Comparison of ENCODE assay signal across 9 cellular contexts in genomic region chr6:83071023-83071422, GRCh38. TPM values are rescaled to one million over a fixed set of nuclear protein-coding genes. Genes with fewer than 3 reads are reported as not detected.
A peak's percentile ranks its signal among the peaks of the same experiment; 100 is the strongest.
DNase-seq lines count a peak whose midpoint lies in the region; ATAC-seq, FAIRE-seq and TF ChIP-seq lines count a peak whose summit lies in the region.
"Had no signal": no experiment of that assay in that cellular context is flagged by ENCODE, and none has a peak within 500 bp of the region (broad histone marks: within the 10 kb centered on the region; RNA-seq: fewer than 3 reads in every experiment).

No MANE protein-coding gene starts in this region.

- FAIRE-seq in GM12892 (lab: Jason Lieb, UNC), result peak; percentile 78
- FAIRE-seq: astrocyte had no signal

- H3K79me2 ChIP-seq in H9 (ENCODE audit: insufficient read depth, low read length), result 0 out of 2 replicates have a peak, but pooled peaks cover 1% of the 10 kb centered on the region
- peaks cover 74% of the 10 kb centered on the region for H3K79me2 ChIP-seq in MM.1S (ENCODE audit: low read length)

- H3K4ac ChIP-seq in H9 (ENCODE audit: low read depth, low read length), result no peak overlapping the region

- peaks cover 23% of the 10 kb centered on the region for H3F3A ChIP-seq in MM.1S (ENCODE audit: insufficient read depth, low read length)

- no peak overlapping the region for H3K18ac ChIP-seq in H9 (ENCODE audit: insufficient read length, low read depth, low read length)

- H2BK120ac ChIP-seq in H9 (ENCODE audit: low read depth, low read length, poor library complexity, severe bottlenecking), result no peak overlapping the region

- H3K4me3 ChIP-seq in MM.1S (ENCODE audit: low read length) (no peak overlapping the region), gastroesophageal sphincter (no peak overlapping the region)

- H3K36me3 Mint-ChIP-seq in H9 (ENCODE audit: insufficient read depth in 1 of 3, low read depth in 3 of 3), result peaks cover 2 to 9% (median 7%) of the 10 kb centered on the region in 3 experiments; a peak in 6 of 7 replicates
- no peaks in the 10 kb centered on the region for H3K36me3 Mint-ChIP-seq in activated CD8-positive, alpha-beta T cell treated with anti-CD3 and anti-CD28 coated beads for 36 hours (ENCODE audit: low read depth)
- peaks cover 13% of the 10 kb centered on the region for H3K36me3 Mint-ChIP-seq in progenitor cell of endocrine pancreas (ENCODE audit: insufficient read depth)

- H3K27me3 Mint-ChIP-seq in H9 (ENCODE audit: low read depth), result no peaks in the 10 kb centered on the region
- H3K27me3 Mint-ChIP-seq in activated CD8-positive, alpha-beta T cell treated with anti-CD3 and anti-CD28 coated beads for 36 hours, result no peaks in the 10 kb centered on the region
- H3K27me3 Mint-ChIP-seq in progenitor cell of endocrine pancreas, result no peaks in the 10 kb centered on the region

- H3T11ph ChIP-seq in H9 (ENCODE audit: low read length), result no peak overlapping the region

- TF ChIP-seq EP300 in gastroesophageal sphincter (IDR thresholded peaks at IDR 0.05), result no peak

- no peak overlapping the region for H3K14ac ChIP-seq in H9 (ENCODE audit: insufficient read depth, low read length)

- H3K9ac ChIP-seq in H9 (ENCODE audit: extremely low read depth, insufficient read length, low read length), result no peak overlapping the region
- H3K9ac ChIP-seq in MM.1S (ENCODE audit: low read length), result no peak overlapping the region

- H2BK5ac ChIP-seq in H9 (ENCODE audit: insufficient read length, low read length), result no peak overlapping the region

- H3K4me2 ChIP-seq in H9 (ENCODE audit: insufficient read depth, insufficient read length, low read length) (no peak overlapping the region), MM.1S (ENCODE audit: low read depth, low read length) (peak overlapping the region; percentile 41; the same call in 1 of the 2 replicates)

- H4K20me1 ChIP-seq in H9 (ENCODE audit: control insufficient read depth, insufficient read depth, insufficient read length), result no peaks in the 10 kb centered on the region
- H4K20me1 ChIP-seq in MM.1S (ENCODE audit: insufficient read depth, low read length), result no peaks in the 10 kb centered on the region

- H3K4me3 Mint-ChIP-seq in H9, result no peak overlapping the region; a peak in 1 of 5 replicates
- H3K4me3 Mint-ChIP-seq in activated CD8-positive, alpha-beta T cell treated with anti-CD3 and anti-CD28 coated beads for 36 hours, result no peak overlapping the region
- no peak overlapping the region for H3K4me3 Mint-ChIP-seq in progenitor cell of endocrine pancreas (ENCODE audit: low read depth)

- H3K9me2 ChIP-seq in MM.1S (replicated peaks; ENCODE audit: insufficient read depth, low read length), result no peaks in the 10 kb centered on the region

- no peak overlapping the region for H3K56ac ChIP-seq in H9 (ENCODE audit: insufficient read length, low read depth, low read length)

- WGBS in H9 (ENCODE audit: extremely low coverage, insufficient read length, low lambda C conversion rate), result no CpG with 5 or more reads among the region's 4 CpGs
- WGBS in gastroesophageal sphincter (ENCODE audit: low coverage in 1 of 2), 2 donors, result 67 to 95% methylated on average over 3 to 4 of the region's 4 CpGs

- no peak for TF ChIP-seq CTCF in H9 (conservative IDR thresholded peaks at IDR 0.05)
- no peak for TF ChIP-seq CTCF in MM.1S (IDR thresholded peaks at IDR 0.05; ENCODE audit: low read length)
- TF ChIP-seq CTCF in gastroesophageal sphincter (IDR thresholded peaks at IDR 0.05), result no peak
- no peak for TF ChIP-seq CTCF in activated CD8-positive, alpha-beta T cell treated with anti-CD3 and anti-CD28 coated beads for 36 hours (IDR thresholded peaks at IDR 0.05)
- TF ChIP-seq CTCF in progenitor cell of endocrine pancreas (IDR thresholded peaks at IDR 0.05; ENCODE audit: unreplicated experiment), result no peak

- no peaks in the 10 kb centered on the region for H3K79me1 ChIP-seq in H9 (ENCODE audit: insufficient read depth, low read depth, low read length, poor library complexity, severe bottlenecking)

- H3K27me3 ChIP-seq in H9 (ENCODE audit: insufficient read depth, low read length), result no peaks in the 10 kb centered on the region
- H3K27me3 ChIP-seq in MM.1S (replicated peaks; ENCODE audit: insufficient read depth, low read length), result no peaks in the 10 kb centered on the region
- H3K27me3 ChIP-seq in gastroesophageal sphincter, result no peaks in the 10 kb centered on the region

- H3K4me1 Mint-ChIP-seq in H9 (peaks cover 42% of the 10 kb centered on the region in 2 experiments), progenitor cell of endocrine pancreas (ENCODE audit: low read depth) (peaks cover 34% of the 10 kb centered on the region)
- H3K4me1 Mint-ChIP-seq in activated CD8-positive, alpha-beta T cell treated with anti-CD3 and anti-CD28 coated beads for 36 hours (ENCODE audit: low read depth), result peaks cover 37% of the 10 kb centered on the region

- no peak overlapping the region for H4K91ac ChIP-seq in H9 (ENCODE audit: insufficient read length, low read depth, low read length)

- no peak for TF ChIP-seq POLR2A in GM12892 (IDR thresholded peaks at IDR 0.05; ENCODE audit: low read depth, low read length)
- TF ChIP-seq POLR2A in gastroesophageal sphincter (IDR thresholded peaks at IDR 0.05), result no peak

- intact Hi-C loops in activated CD8-positive, alpha-beta T cell treated with anti-CD3 and anti-CD28 coated beads for 36 hours (cut with micrococcal nuclease), result loop anchor here (5.0 kb wide), 1 partner anchor 441 kb away; the partner anchor contains the start of gene PRSS35

- H2AFZ ChIP-seq in H9 (ENCODE audit: low read length) (no peak overlapping the region), MM.1S (ENCODE audit: low read length) (no peak overlapping the region)

- no peak for DNase-seq in GM12892 (ENCODE audit: insufficient read length)
- DNase-seq in H9, result no peak
- peak; percentile 63 for DNase-seq in MM.1S
- no peak for DNase-seq in GM03348 (ENCODE audit: low spot score)
- DNase-seq in activated CD8-positive, alpha-beta T cell treated with anti-CD3 and anti-CD28 coated beads for 36 hours, result no peak
- no peak for DNase-seq in NCI-H82 treated with DMSO at 0.1 percent for 48 hours (lab: John Stamatoyannopoulos, UW; ENCODE audit: unreplicated experiment)
- no peak for DNase-seq in progenitor cell of endocrine pancreas (ENCODE audit: low spot score, unreplicated experiment)

- H3K9me3 Mint-ChIP-seq in H9 (no peaks in the 10 kb centered on the region; a peak in 1 of 5 replicates), progenitor cell of endocrine pancreas (ENCODE audit: low read depth) (peaks cover 7% of the 10 kb centered on the region)
- H3K9me3 Mint-ChIP-seq in activated CD8-positive, alpha-beta T cell treated with anti-CD3 and anti-CD28 coated beads for 36 hours, result no peaks in the 10 kb centered on the region

- H2BK12ac ChIP-seq in H9 (ENCODE audit: insufficient read length, low read depth, low read length), result no peak overlapping the region

- CTCF ChIA-PET in activated CD8-positive, alpha-beta T cell treated with anti-CD3 and anti-CD28 coated beads for 36 hours (lab: Charles Lee), result no interaction called here

- H3K27ac Mint-ChIP-seq in H9, result peak overlapping the region; percentile 80 to 93 (median 87)
- no peak overlapping the region for H3K27ac Mint-ChIP-seq in activated CD8-positive, alpha-beta T cell treated with anti-CD3 and anti-CD28 coated beads for 36 hours
- no peak overlapping the region for H3K27ac Mint-ChIP-seq in progenitor cell of endocrine pancreas

- no peaks in the 10 kb centered on the region for H3K9me3 ChIP-seq in H9 (ENCODE audit: control insufficient read depth, low read depth, low read length)
- H3K9me3 ChIP-seq in MM.1S (replicated peaks; ENCODE audit: insufficient read depth, low read length), result no peaks in the 10 kb centered on the region
- H3K9me3 ChIP-seq in gastroesophageal sphincter, result no peaks in the 10 kb centered on the region

- POLR2A ChIA-PET in activated CD8-positive, alpha-beta T cell treated with anti-CD3 and anti-CD28 coated beads for 36 hours (lab: Charles Lee), result no interaction called here

- no peak overlapping the region for H3K27ac ChIP-seq in H9 (ENCODE audit: insufficient read length, low read depth, low read length)
- H3K27ac ChIP-seq in MM.1S (ENCODE audit: low read length), result peak overlapping the region; percentile 25; the same call in 1 of the 2 replicates
- H3K27ac ChIP-seq in gastroesophageal sphincter, result peak overlapping the region; percentile 48 to 66 (median 58)

- H3K4me1 ChIP-seq in H9 (ENCODE audit: insufficient read depth, low read length) (no peaks in the 10 kb centered on the region), MM.1S (ENCODE audit: low read length) (peaks cover 21% of the 10 kb centered on the region), gastroesophageal sphincter (peaks cover 13 to 54% (median 13%) of the 10 kb centered on the region in 3 donors)

- no peak for ATAC-seq in gastroesophageal sphincter
- ATAC-seq in activated CD8-positive, alpha-beta T cell treated with anti-CD3 and anti-CD28 coated beads for 36 hours, result no peak

- H3K36me3 ChIP-seq in MM.1S (replicated peaks; ENCODE audit: insufficient read depth, low read length) (no peaks in the 10 kb centered on the region), gastroesophageal sphincter (no peaks in the 10 kb centered on the region)

- H4K5ac ChIP-seq in H9 (ENCODE audit: insufficient read length, low read depth, low read length), result no peak overlapping the region

- H2BK15ac ChIP-seq in H9 (ENCODE audit: low read depth, low read length), result no peak overlapping the region

- peaks cover 5% of the 10 kb centered on the region for H3K23me2 ChIP-seq in H9 (ENCODE audit: insufficient read length, low read depth, low read length, poor library complexity, severe bottlenecking)

- no peak overlapping the region for H2AK5ac ChIP-seq in H9 (ENCODE audit: insufficient read length, low read length)

- no peak overlapping the region for H4K8ac ChIP-seq in H9 (replicated peaks; ENCODE audit: insufficient read length, low read depth, low read length)

- H3K23ac ChIP-seq in H9 (ENCODE audit: insufficient read length, low read depth, low read length), result no peak overlapping the region

- H2BK20ac ChIP-seq in H9 (ENCODE audit: low read depth, low read length, poor library complexity, severe bottlenecking), result no peak overlapping the region

RNA-seq across cellular contexts. Expression of gene DOP1A, which starts 3.6 kb away (rescaled TPM):
- 12.2 TPM for polyA plus RNA-seq in GM12892 (2012; ENCODE audit: missing spikeins)
- 14.4 and 17.0 TPM in 2 replicates for total RNA-seq in H9 (2021)
- total RNA-seq in gastroesophageal sphincter, result 10 to 100 TPM; 32.8 to 48.1 (median 36.0) TPM
- 1 to 10 TPM; 6.6 to 7.7 TPM for total RNA-seq in activated CD8-positive, alpha-beta T cell treated with anti-CD3 and anti-CD28 coated beads for 36 hours
- 47.1 and 48.1 TPM in 2 replicates for total RNA-seq in progenitor cell of endocrine pancreas

RNA-seq across cellular contexts. Expression of gene UBE3D, which starts 5.4 kb away (rescaled TPM):
- 4.5 TPM for polyA plus RNA-seq in GM12892 (2012; ENCODE audit: missing spikeins)
- total RNA-seq in H9 (2021) (10.2 and 10.7 TPM in 2 replicates), gastroesophageal sphincter (10 to 100 TPM in 1 of 4 donors, 1 to 10 TPM in 3; 3.4 to 13.1 (median 7.3) TPM), progenitor cell of endocrine pancreas (15.5 and 18.6 TPM in 2 replicates)
- total RNA-seq in activated CD8-positive, alpha-beta T cell treated with anti-CD3 and anti-CD28 coated beads for 36 hours, result 1 to 10 TPM; 6.7 to 7.6 TPM

Comparison
In these comparisons a context has a peak if more than half of its experiments do, and no peak if none do; other contexts are left out.
1. H3K27ac Mint-ChIP-seq: peak in H9 (3 of 3); none in activated CD8-positive, alpha-beta T cell treated with anti-CD3 and anti-CD28 coated beads for 36 hours (single experiment) and progenitor cell of endocrine pancreas (single experiment).